24 cellular contexts compared by ENCODE assay signal in genomic region chr2:64581018-64581417, GRCh38.
"Had no signal": no experiment of that assay in that cellular context is flagged by ENCODE, and none has a peak within 500 bp of the region (broad histone marks: within the 10 kb centered on the region; RNA-seq: fewer than 3 reads in every experiment).

No MANE protein-coding gene starts in this region.

- H3K9me3 Mint-ChIP-seq: activated CD4-positive, alpha-beta memory T cell treated with anti-CD3 and anti-CD28 coated beads for 36 hours; activated CD4-positive, alpha-beta T cell treated with anti-CD3 and anti-CD28 coated beads, Interleukin-2, amount 10 ng/mL, durations not matched to agents 7 days and 5 days; activated naive CD4-positive, alpha-beta T cell treated with anti-CD3 and anti-CD28 coated beads for 36 hours; activated naive CD8-positive, alpha-beta T cell treated with anti-CD3 and anti-CD28 coated beads for 36 hours; activated T-cell treated with anti-CD3 and anti-CD28 coated beads, Interleukin-2, amount 50 U/mL, for 4 hours had no signal

- H3K4me1 Mint-ChIP-seq: activated CD4-positive, alpha-beta T cell treated with anti-CD3 and anti-CD28 coated beads, Interleukin-2, amount 10 ng/mL, durations not matched to agents 7 days and 5 days had no signal

- FAIRE-seq: RCC 7860 had no signal

- H3K27ac ChIP-seq: brain microvascular endothelial cell, cardiac muscle cell, SJSA1 had no signal

- H3K27me3 Mint-ChIP-seq: activated CD4-positive, alpha-beta memory T cell treated with anti-CD3 and anti-CD28 coated beads for 36 hours; activated CD4-positive, alpha-beta T cell treated with anti-CD3 and anti-CD28 coated beads, Interleukin-2, amount 10 ng/mL, durations not matched to agents 7 days and 5 days; activated naive CD8-positive, alpha-beta T cell treated with anti-CD3 and anti-CD28 coated beads for 36 hours had no signal

- H3K4me1 ChIP-seq: SJSA1 had no signal

- ATAC-seq: activated T-cell treated with anti-CD3 and anti-CD28 coated beads, Interleukin-2, amount 50 U/mL, for 4 hours; PC-3 had no signal

- H3K4me3 Mint-ChIP-seq: activated CD4-positive, alpha-beta memory T cell treated with anti-CD3 and anti-CD28 coated beads for 36 hours; activated CD4-positive, alpha-beta T cell treated with anti-CD3 and anti-CD28 coated beads, Interleukin-2, amount 10 ng/mL, durations not matched to agents 7 days and 5 days; activated naive CD4-positive, alpha-beta T cell treated with anti-CD3 and anti-CD28 coated beads for 36 hours; activated naive CD8-positive, alpha-beta T cell treated with anti-CD3 and anti-CD28 coated beads for 36 hours; activated T-cell treated with anti-CD3 and anti-CD28 coated beads, Interleukin-2, amount 50 U/mL, for 4 hours had no signal

- H3K27me3 ChIP-seq: brain microvascular endothelial cell, cardiac muscle cell, SJSA1 had no signal

- H3K27ac Mint-ChIP-seq: activated CD4-positive, alpha-beta memory T cell treated with anti-CD3 and anti-CD28 coated beads for 36 hours; activated CD4-positive, alpha-beta T cell treated with anti-CD3 and anti-CD28 coated beads, Interleukin-2, amount 10 ng/mL, durations not matched to agents 7 days and 5 days; activated naive CD4-positive, alpha-beta T cell treated with anti-CD3 and anti-CD28 coated beads for 36 hours; activated naive CD8-positive, alpha-beta T cell treated with anti-CD3 and anti-CD28 coated beads for 36 hours had no signal

- DNase-seq: activated CD4-positive, alpha-beta memory T cell treated with anti-CD3 and anti-CD28 coated beads for 36 hours; activated CD4-positive, alpha-beta T cell treated with anti-CD3 and anti-CD28 coated beads, Interleukin-2, amount 10 ng/mL, durations not matched to agents 7 days and 5 days; activated CD4-positive, CD25-positive, alpha-beta regulatory T cell; activated CD8-positive, alpha-beta memory T cell treated with anti-CD3 and anti-CD28 coated beads for 24 hours; activated effector memory CD4-positive, alpha-beta T cell treated with anti-CD3 and anti-CD28 coated beads, Interleukin-2, amount 50 U/mL, for 16 hours; activated naive CD4-positive, alpha-beta T cell treated with anti-CD3 and anti-CD28 coated beads for 36 hours; activated naive CD8-positive, alpha-beta T cell treated with anti-CD3 and anti-CD28 coated beads for 36 hours; activated T-cell treated with anti-CD3 and anti-CD28 coated beads, Interleukin-2, amount 50 U/mL, for 4 hours; brain microvascular endothelial cell; KBM-7; NCI-H1092; NCI-H1436; NCI-H1694 treated with DMSO at 0.1 percent for 48 hours; NCI-H2227 treated with DMSO at 0.1 percent for 48 hours; NCI-H446 treated with DMSO at 0.1 percent for 48 hours; NCI-H524 treated with DMSO at 0.1 percent for 48 hours; NCI-H82; PC-3; SHP77; T-helper 2 cell; T1000 had no signal

- H3K4me3 ChIP-seq: cardiac muscle cell, SJSA1 had no signal

- H3K9me3 ChIP-seq: SJSA1 had no signal
